In genomic region chr1:78652019-78652560, GRCh38 we compare ENCODE assay signal across 14 cellular contexts. TPM values are rescaled to one million over a fixed set of nuclear protein-coding genes. Genes with fewer than 3 reads are reported as not detected.
A peak's percentile ranks its signal among the peaks of the same experiment; 100 is the strongest.
DNase-seq lines count a peak whose midpoint lies in the region; ATAC-seq and TF ChIP-seq lines count a peak whose summit lies in the region.
"Had no signal": no experiment of that assay in that cellular context is flagged by ENCODE, and none has a peak within 500 bp of the region (broad histone marks: within the 10 kb centered on the region; RNA-seq: fewer than 3 reads in every experiment).

No MANE protein-coding gene starts in this region.

- no peak for ATAC-seq in stimulated activated naive CD8-positive, alpha-beta T cell treated with anti-CD3 and anti-CD28 coated beads, Interleukin-15, amount 100 ng/mL, for 72 hours
- ATAC-seq: A549, GM23338 had no signal

- H3K4me3 ChIP-seq in MG63: peak overlapping the region; percentile 54
- peak overlapping the region; percentile 39 to 53 (median 42) for H3K4me3 ChIP-seq in esophagus muscularis mucosa
- H3K4me3 ChIP-seq: A549, GM23338, mucosa of descending colon had no signal

- intact Hi-C loops in activated CD4-positive, alpha-beta T cell treated with anti-CD3 and anti-CD28 coated beads, Interleukin-2, amount 10 ng/mL, durations not matched to agents 24 days and 14 days (cut with micrococcal nuclease): loop anchor here (2.0 kb wide), 1 partner anchor 673 kb away; the partner anchor contains the start of gene FUBP1
- intact Hi-C loops in esophagus muscularis mucosa (cut with DNase I): no loop called here

- peaks cover 8% of the 10 kb centered on the region for H3K9me3 Mint-ChIP-seq in activated CD4-positive, alpha-beta T cell treated with anti-CD3 and anti-CD28 coated beads, Interleukin-2, amount 10 ng/mL, durations not matched to agents 24 days and 14 days
- H3K9me3 Mint-ChIP-seq in stimulated activated naive CD8-positive, alpha-beta T cell treated with anti-CD3 and anti-CD28 coated beads, Interleukin-15, amount 100 ng/mL, for 72 hours: peaks cover 15 to 19% of the 10 kb centered on the region in 2 donors

- peaks cover 45% of the 10 kb centered on the region for H3K4me1 Mint-ChIP-seq in activated CD4-positive, alpha-beta T cell treated with anti-CD3 and anti-CD28 coated beads, Interleukin-2, amount 10 ng/mL, durations not matched to agents 24 days and 14 days
- peaks cover 30% of the 10 kb centered on the region for H3K4me1 Mint-ChIP-seq in stimulated activated naive CD8-positive, alpha-beta T cell treated with anti-CD3 and anti-CD28 coated beads, Interleukin-15, amount 100 ng/mL, for 72 hours

- H3K27ac Mint-ChIP-seq in activated CD4-positive, alpha-beta T cell treated with anti-CD3 and anti-CD28 coated beads, Interleukin-2, amount 10 ng/mL, durations not matched to agents 24 days and 14 days: peak overlapping the region; percentile 92
- peak overlapping the region in 1 of 2 donors; percentile 66 for H3K27ac Mint-ChIP-seq in stimulated activated naive CD8-positive, alpha-beta T cell treated with anti-CD3 and anti-CD28 coated beads, Interleukin-15, amount 100 ng/mL, for 72 hours
- H3K27ac Mint-ChIP-seq: GM23338 had no signal

- H3K27me3 Mint-ChIP-seq in activated CD4-positive, alpha-beta T cell treated with anti-CD3 and anti-CD28 coated beads, Interleukin-2, amount 10 ng/mL, durations not matched to agents 24 days and 14 days: no peaks in the 10 kb centered on the region
- H3K27me3 Mint-ChIP-seq in stimulated activated naive CD8-positive, alpha-beta T cell treated with anti-CD3 and anti-CD28 coated beads, Interleukin-15, amount 100 ng/mL, for 72 hours: no peaks in the 10 kb centered on the region

- no peak for TF ChIP-seq POLR2A in esophagus muscularis mucosa (IDR thresholded peaks at IDR 0.05; ENCODE audit: low read depth)

- H3K9me3 ChIP-seq in MG63: no peaks in the 10 kb centered on the region
- no peaks in the 10 kb centered on the region for H3K9me3 ChIP-seq in esophagus muscularis mucosa
- H3K9me3 ChIP-seq: A549, mucosa of descending colon had no signal

- peak overlapping the region; percentile 95 for H3K4me3 Mint-ChIP-seq in activated CD4-positive, alpha-beta T cell treated with anti-CD3 and anti-CD28 coated beads, Interleukin-2, amount 10 ng/mL, durations not matched to agents 24 days and 14 days
- peak overlapping the region; percentile 54 to 96 for H3K4me3 Mint-ChIP-seq in stimulated activated naive CD8-positive, alpha-beta T cell treated with anti-CD3 and anti-CD28 coated beads, Interleukin-15, amount 100 ng/mL, for 72 hours
- H3K4me3 Mint-ChIP-seq: GM23338 had no signal

- H3K27me3 ChIP-seq in MG63 (no peaks in the 10 kb centered on the region), esophagus muscularis mucosa (no peaks in the 10 kb centered on the region)

- no peak for TF ChIP-seq EP300 in esophagus muscularis mucosa (IDR thresholded peaks at IDR 0.05)

- peaks cover 44% of the 10 kb centered on the region for H3K36me3 Mint-ChIP-seq in activated CD4-positive, alpha-beta T cell treated with anti-CD3 and anti-CD28 coated beads, Interleukin-2, amount 10 ng/mL, durations not matched to agents 24 days and 14 days (ENCODE audit: low read depth)

- H3K27ac ChIP-seq in esophagus muscularis mucosa (replicated peaks in 1 of 4): peak overlapping the region in 1 of 4 donors; percentile 39
- H3K27ac ChIP-seq: A549 had no signal

- DNase-seq in activated CD4-positive, alpha-beta T cell treated with anti-CD3 and anti-CD28 coated beads, Interleukin-2, amount 10 ng/mL, durations not matched to agents 24 days and 14 days: no peak
- no peak for DNase-seq in activated CD4-positive, alpha-beta T cell treated with anti-CD3 and anti-CD28 coated beads, Interleukin-2, amount 50 U/mL, for 1 hour
- DNase-seq in MG63 (peak; percentile 35), esophagus muscularis mucosa (ENCODE audit: extremely low spot score) (no peak), GM20000 (ENCODE audit: low spot score) (no peak), AML-193 (lab: John Stamatoyannopoulos, UW) (no peak)
- DNase-seq in stimulated activated naive CD8-positive, alpha-beta T cell treated with anti-CD3 and anti-CD28 coated beads, Interleukin-15, amount 100 ng/mL, for 72 hours: no peak
- DNase-seq in activated CD8-positive, alpha-beta memory T cell treated with anti-CD3 and anti-CD28 coated beads for 24 hours: no peak
- DNase-seq: NCI-H1105 treated with DMSO at 0.1 percent for 48 hours; SHP77 treated with DMSO at 0.1 percent for 48 hours; stimulated activated CD4-positive, alpha-beta T cell treated with anti-CD3 and anti-CD28 coated beads, Interleukin-12 subunit alpha, Interleukin-12 subunit beta, amount 100 ng/mL, for 4 hours had no signal

- 94% methylated on average over 17 of the region's 17 CpGs for WGBS in esophagus muscularis mucosa

- TF ChIP-seq CTCF in esophagus muscularis mucosa (IDR thresholded peaks at IDR 0.05): no peak
- TF ChIP-seq CTCF in GM20000 (IDR thresholded peaks at IDR 0.05; ENCODE audit: extremely low read depth, missing control alignments): no peak

- H3K4me1 ChIP-seq in esophagus muscularis mucosa: peaks cover 0 to 20% (median 7%) of the 10 kb centered on the region in 4 donors
- H3K4me1 ChIP-seq: A549 had no signal

- H3K36me3 ChIP-seq in MG63: peaks cover 22% of the 10 kb centered on the region
- peaks cover 0 to 16% (median 6%) of the 10 kb centered on the region in 4 donors for H3K36me3 ChIP-seq in esophagus muscularis mucosa

RNA-seq across cellular contexts. Expression of gene IFI44, which starts 2.5 kb away (rescaled TPM):
- total RNA-seq in activated CD4-positive, alpha-beta T cell treated with anti-CD3 and anti-CD28 coated beads, Interleukin-2, amount 10 ng/mL, durations not matched to agents 24 days and 14 days: 20.4 and 27.6 TPM in 2 replicates
- 58.6 and 155 TPM in 2 replicates for total RNA-seq in MG63 (2014; rRNA removed; shearing (Covaris generic); ENCODE audit: low replicate concordance)
- total RNA-seq in esophagus muscularis mucosa: 10 to 100 TPM in 3 of 4 donors, 1 to 10 TPM in 1; 6.7 to 12.5 (median 10.9) TPM
- total RNA-seq: GM23338 had no signal

RNA-seq across cellular contexts. Expression of gene IFI44L, which starts 31.8 kb away (rescaled TPM):
- total RNA-seq in activated CD4-positive, alpha-beta T cell treated with anti-CD3 and anti-CD28 coated beads, Interleukin-2, amount 10 ng/mL, durations not matched to agents 24 days and 14 days: 23.5 and 26.0 TPM in 2 replicates
- 0.13 and 15.0 TPM in 2 replicates for total RNA-seq in MG63 (2014; rRNA removed; shearing (Covaris generic); ENCODE audit: low replicate concordance)
- total RNA-seq in esophagus muscularis mucosa: 10 to 100 TPM in 2 of 4 donors, 1 to 10 TPM in 2; 4.3 to 15.4 (median 9.6) TPM
- total RNA-seq: GM23338 had no signal
